8 cellular contexts compared by ENCODE assay signal in genomic region chr1:204074274-204075115, GRCh38. TPM values are rescaled to one million over a fixed set of nuclear protein-coding genes. Genes with fewer than 3 reads are reported as not detected.
DNase-seq lines count a peak whose midpoint lies in the region; FAIRE-seq and TF ChIP-seq lines count a peak whose summit lies in the region.

No MANE protein-coding gene starts in this region.

- H3K9me3 ChIP-seq in adipocyte (ENCODE audit: control insufficient read depth, low read length) (no peaks in the 10 kb centered on the region), cardiac muscle cell (ENCODE audit: low read depth) (no peaks in the 10 kb centered on the region)

- H3K27ac ChIP-seq in cardiac muscle cell, result peak overlapping the region; percentile 8

- no peak for FAIRE-seq in GM12892 (lab: Jason Lieb, UNC)

- no peak for TF ChIP-seq POLR2A in GM12892 (IDR thresholded peaks at IDR 0.05; ENCODE audit: low read depth, low read length)

- no peak for TF ChIP-seq CTCF in LNCaP clone FGC (IDR thresholded peaks at IDR 0.05; ENCODE audit: control insufficient read depth, extremely low read depth, insufficient read depth)
- no peak for TF ChIP-seq CTCF in cardiac muscle cell (IDR thresholded peaks at IDR 0.05; ENCODE audit: low read depth, low read length)

- H3K4me3 ChIP-seq in LNCaP clone FGC (ENCODE audit: low read depth, low read length), result peak overlapping the region; percentile 89
- peak overlapping the region; percentile 98 for H3K4me3 ChIP-seq in adipocyte (ENCODE audit: low read length)
- peak overlapping the region; percentile 75 for H3K4me3 ChIP-seq in cardiac muscle cell

- H3K9ac ChIP-seq in adipocyte (ENCODE audit: low read length), result peak overlapping the region; percentile 92

- peak; percentile 74 for DNase-seq in D341Med (ENCODE audit: low spot score)
- DNase-seq in LNCaP clone FGC (ENCODE audit: low read depth), result no peak
- DNase-seq in adipocyte (ENCODE audit: low read depth), result peak; percentile 75
- DNase-seq in cardiac muscle cell (ENCODE audit: low read depth in 1 of 2, low spot score in 1 of 2), result peak; percentile 74 to 88
- peak in 34 of 56 donors; percentile 18 to 71 (median 47) for DNase-seq in nucleus accumbens (lab: John Stamatoyannopoulos, UW)
- no peak for DNase-seq in GM12892 (ENCODE audit: insufficient read length)
- DNase-seq in stimulated activated CD4-positive, alpha-beta T cell treated with anti-CD3 and anti-CD28 coated beads, Interleukin-4, amount 100 ng/mL, for 24 hours, result no peak
- DNase-seq in NK-92 treated with Interleukin-12 subunit alpha and Interleukin-12 subunit beta, amount 100 ng/mL, for 24 hours (lab: John Stamatoyannopoulos, UW), result no peak

- H3K4me1 ChIP-seq in adipocyte (ENCODE audit: control insufficient read depth, insufficient read depth, low read length), result peaks cover 33% of the 10 kb centered on the region
- peaks cover 23% of the 10 kb centered on the region for H3K4me1 ChIP-seq in cardiac muscle cell (ENCODE audit: low read depth)

- H3K36me3 ChIP-seq in adipocyte (ENCODE audit: control insufficient read depth, insufficient read depth, low read length, severe bottlenecking), result no peaks in the 10 kb centered on the region
- H3K36me3 ChIP-seq in cardiac muscle cell, result no peaks in the 10 kb centered on the region

- H3K27me3 ChIP-seq in adipocyte (replicated peaks; ENCODE audit: control insufficient read depth, insufficient read depth, low read length) (no peaks in the 10 kb centered on the region), cardiac muscle cell (no peaks in the 10 kb centered on the region)

RNA-seq across cellular contexts. Expression of gene SOX13, which starts 1.6 kb away (rescaled TPM):
- 33.8 and 39.7 TPM in 2 replicates for total RNA-seq in cardiac muscle cell
- polyA plus RNA-seq in cardiac muscle cell, result 34.8 and 45.2 TPM in 2 replicates
- not detected for polyA plus RNA-seq in GM12892 (2012; ENCODE audit: missing spikeins)

Comparison
In these comparisons a context has a peak if more than half of its experiments do, and no peak if none do; other contexts are left out.
1. DNase-seq: peak in D341Med (single experiment), adipocyte (single experiment), cardiac muscle cell (2 of 2) and nucleus accumbens (34 of 56); none in LNCaP clone FGC (single experiment), GM12892 (single experiment), stimulated activated CD4-positive, alpha-beta T cell treated with anti-CD3 and anti-CD28 coated beads, Interleukin-4, amount 100 ng/mL, for 24 hours (single experiment) and NK-92 treated with Interleukin-12 subunit alpha and Interleukin-12 subunit beta, amount 100 ng/mL, for 24 hours (single experiment).
2. Peak in every context shown above with its lines, with median percentiles within 50 percentile points of each other: H3K4me3 ChIP-seq.